ENCODE assay signal across 20 cellular contexts in genomic region chr3:27358372-27358771, GRCh38. TPM values are rescaled to one million over a fixed set of nuclear protein-coding genes. Genes with fewer than 3 reads are reported as not detected.
DNase-seq lines count a peak whose midpoint lies in the region; ATAC-seq and TF ChIP-seq lines count a peak whose summit lies in the region.
"Had no signal": no experiment of that assay in that cellular context is flagged by ENCODE, and none has a peak within 500 bp of the region (broad histone marks: within the 10 kb centered on the region; RNA-seq: fewer than 3 reads in every experiment).

No MANE protein-coding gene starts in this region.

- peaks cover 27% of the 10 kb centered on the region for H3K4me1 Mint-ChIP-seq in activated CD8-positive, alpha-beta memory T cell treated with anti-CD3 and anti-CD28 coated beads, Interleukin-2, amount 10 ng/mL, durations not matched to agents 7 days and 5 days

- H3K4me3 Mint-ChIP-seq in activated CD8-positive, alpha-beta memory T cell treated with anti-CD3 and anti-CD28 coated beads, Interleukin-2, amount 10 ng/mL, durations not matched to agents 7 days and 5 days: no peak overlapping the region
- H3K4me3 Mint-ChIP-seq: H9; neural crest cell; stimulated activated naive B cell treated with anti-CD40 and anti-IgM and Interleukin-4, amounts not matched to agents 10 μg/mL and 1 μg/mL and 100 μg/mL, for 72 hours had no signal

- ATAC-seq in activated CD8-positive, alpha-beta memory T cell treated with anti-CD3 and anti-CD28 coated beads, Interleukin-2, amount 10 ng/mL, durations not matched to agents 7 days and 5 days: no peak
- ATAC-seq in right lobe of liver (no peak), left colon (no peak), GM18868 (IDR thresholded peaks at IDR 0.05; ENCODE audit: unreplicated experiment) (no peak)

- peak overlapping the region; percentile 80 for H3K27ac Mint-ChIP-seq in activated CD8-positive, alpha-beta memory T cell treated with anti-CD3 and anti-CD28 coated beads, Interleukin-2, amount 10 ng/mL, durations not matched to agents 7 days and 5 days
- H3K27ac Mint-ChIP-seq: activated T-helper 2 cell treated with anti-CD3 and anti-CD28 coated beads, Interferon-gamma antibody, Interleukin-2, Interleukin-4, amounts not matched to agents 10 μg/mL and 5 μg/mL and 100 μg/mL, durations not matched to agents 14 hours and 24 hours and 36 hours; H9; stimulated activated naive B cell treated with anti-CD40 and anti-IgM and Interleukin-4, amounts not matched to agents 10 μg/mL and 1 μg/mL and 100 μg/mL, for 72 hours had no signal

- no peak overlapping the region for H3K4me3 ChIP-seq in OCI-LY7 (ENCODE audit: low read depth, low read length, poor library complexity, severe bottlenecking)
- H3K4me3 ChIP-seq in right lobe of liver: no peak overlapping the region
- H3K4me3 ChIP-seq in dorsolateral prefrontal cortex: no peak overlapping the region
- H3K4me3 ChIP-seq: K562, thoracic aorta had no signal

- TF ChIP-seq CTCF in OCI-LY7 (conservative IDR thresholded peaks at IDR 0.05; ENCODE audit: low read length) (no peak), right lobe of liver (IDR thresholded peaks at IDR 0.05) (no peak), dorsolateral prefrontal cortex (IDR thresholded peaks at IDR 0.05 in 54 of 56, conservative IDR thresholded peaks at IDR 0.05 in 2 of 56; ENCODE audit: low read depth in 1 of 56, partially characterized antibody in 56 of 56) (no peak)

- H3K27me3 ChIP-seq in right lobe of liver: no peaks in the 10 kb centered on the region
- H3K27me3 ChIP-seq in dorsolateral prefrontal cortex: no peaks in the 10 kb centered on the region
- H3K27me3 ChIP-seq: heart left ventricle had no signal

- intact Hi-C loops in OCI-LY7 (cut with micrococcal nuclease; ENCODE audit: unreplicated experiment): loop anchor here (5.0 kb wide), 1 partner anchor 124 kb away; the partner anchor contains the start of gene SLC4A7
- intact Hi-C loops in right lobe of liver (cut with DNase I): no loop called here
- intact Hi-C loops in dorsolateral prefrontal cortex (cut with DNase I): no loop called here
- intact Hi-C loops in left colon (cut with DNase I, micrococcal nuclease): no loop called here

- no peaks in the 10 kb centered on the region for H3K9me3 Mint-ChIP-seq in activated CD8-positive, alpha-beta memory T cell treated with anti-CD3 and anti-CD28 coated beads, Interleukin-2, amount 10 ng/mL, durations not matched to agents 7 days and 5 days (ENCODE audit: low read depth)
- H3K9me3 Mint-ChIP-seq: activated T-helper 2 cell treated with anti-CD3 and anti-CD28 coated beads, Interferon-gamma antibody, Interleukin-2, Interleukin-4, amounts not matched to agents 10 μg/mL and 5 μg/mL and 100 μg/mL, durations not matched to agents 14 hours and 24 hours and 36 hours; CD4-positive, alpha-beta memory T cell; H9; neural crest cell; stimulated activated naive B cell treated with anti-CD40 and anti-IgM and Interleukin-4, amounts not matched to agents 10 μg/mL and 1 μg/mL and 100 μg/mL, for 72 hours had no signal

- H3K36me3 Mint-ChIP-seq in activated CD8-positive, alpha-beta memory T cell treated with anti-CD3 and anti-CD28 coated beads, Interleukin-2, amount 10 ng/mL, durations not matched to agents 7 days and 5 days: no peaks in the 10 kb centered on the region
- H3K36me3 Mint-ChIP-seq: CD4-positive, alpha-beta memory T cell; stimulated activated naive B cell treated with anti-CD40 and anti-IgM and Interleukin-4, amounts not matched to agents 10 μg/mL and 1 μg/mL and 100 μg/mL, for 72 hours had no signal

- H3K4me1 ChIP-seq in OCI-LY7 (ENCODE audit: insufficient read depth, low read length, poor library complexity, severe bottlenecking) (peaks cover 21% of the 10 kb centered on the region), right lobe of liver (peaks cover 0 to 55% (median 23%) of the 10 kb centered on the region in 4 donors)

- no peaks in the 10 kb centered on the region for H3K36me3 ChIP-seq in OCI-LY7 (ENCODE audit: insufficient read depth, low read length)
- H3K36me3 ChIP-seq in right lobe of liver: no peaks in the 10 kb centered on the region
- H3K36me3 ChIP-seq: heart left ventricle, thoracic aorta had no signal

- no peak overlapping the region for H3K27ac ChIP-seq in OCI-LY7 (ENCODE audit: low read depth, low read length, poor library complexity, severe bottlenecking)
- peak overlapping the region in 2 of 3 donors; percentile 14 to 69 for H3K27ac ChIP-seq in right lobe of liver
- H3K27ac ChIP-seq in dorsolateral prefrontal cortex: no peak overlapping the region
- H3K27ac ChIP-seq: thoracic aorta had no signal

- no peak for TF ChIP-seq POLR2A in right lobe of liver (IDR thresholded peaks at IDR 0.05)

- no peaks in the 10 kb centered on the region for H3K9me2 ChIP-seq in OCI-LY7 (ENCODE audit: insufficient read depth, low read length)

- BruUV-seq in OCI-LY7 (replicated peaks; lab: Mats Ljungman, UMichigan): no TSS peak

- WGBS in right lobe of liver (ENCODE audit: insufficient coverage, low coverage, low lambda C conversion rate, missing lambda C conversion rate): 48% methylated on average over 3 of the region's 3 CpGs

- DNase-seq in activated CD8-positive, alpha-beta memory T cell treated with anti-CD3 and anti-CD28 coated beads, Interleukin-2, amount 10 ng/mL, durations not matched to agents 7 days and 5 days: no peak
- no peak for DNase-seq in activated CD8-positive, alpha-beta memory T cell treated with anti-CD3 and anti-CD28 coated beads, Interleukin-2, amount 50 U/mL, for 4 hours
- DNase-seq in NCI-H1105 (lab: John Stamatoyannopoulos, UW) (peak; percentile 23), OCI-LY7 (ENCODE audit: low spot score) (no peak), right lobe of liver (no peak), dorsolateral prefrontal cortex (no peak), left colon (no peak)
- DNase-seq: cortex of kidney, NCI-H2081 treated with DMSO at 0.1 percent for 48 hours, NCI-H524 treated with DMSO at 0.1 percent for 48 hours, SIG-M5 had no signal

- peak overlapping the region; percentile 31; the same call in 1 of the 2 replicates for H2AFZ ChIP-seq in OCI-LY7 (ENCODE audit: low read length)

- H3K79me2 ChIP-seq in OCI-LY7 (ENCODE audit: insufficient read depth, low read depth, low read length): no peaks in the 10 kb centered on the region

- H3K27me3 Mint-ChIP-seq in activated CD8-positive, alpha-beta memory T cell treated with anti-CD3 and anti-CD28 coated beads, Interleukin-2, amount 10 ng/mL, durations not matched to agents 7 days and 5 days: peaks cover 2% of the 10 kb centered on the region
- H3K27me3 Mint-ChIP-seq: CD4-positive, alpha-beta memory T cell; stimulated activated naive B cell treated with anti-CD40 and anti-IgM and Interleukin-4, amounts not matched to agents 10 μg/mL and 1 μg/mL and 100 μg/mL, for 72 hours had no signal

- CTCF ChIA-PET in activated CD8-positive, alpha-beta memory T cell treated with anti-CD3 and anti-CD28 coated beads, Interleukin-2, amount 10 ng/mL, durations not matched to agents 7 days and 5 days (lab: Charles Lee): interaction anchor here (0.6 to 1.5 kb wide), 15 partner anchors 9 to 991 kb away, joined by 3 to 18 read pairs (median 4); partner anchors contain the start of genes AZI2, NEK10, SLC4A7 and ZCWPW2
- CTCF ChIA-PET in OCI-LY7 (lab: Charles Lee; ENCODE audit: unreplicated experiment): no interaction called here

- POLR2A ChIA-PET in OCI-LY7 (lab: Charles Lee): interaction anchor here (0.5 to 1.0 kb wide), 2 partner anchors 109 to 744 kb away, joined by 3 to 4 read pairs; no protein-coding TSS in a partner anchor

- no peaks in the 10 kb centered on the region for H4K20me1 ChIP-seq in OCI-LY7 (ENCODE audit: insufficient read depth, low read length)

- H3K9me3 ChIP-seq in OCI-LY7 (ENCODE audit: low read length) (no peaks in the 10 kb centered on the region), right lobe of liver (no peaks in the 10 kb centered on the region)
- H3K9me3 ChIP-seq: heart left ventricle, thoracic aorta had no signal

- no peak overlapping the region for H3K4me2 ChIP-seq in OCI-LY7 (ENCODE audit: low read length)

RNA-seq across cellular contexts. Expression of gene NEK10, which starts 10.8 kb away (rescaled TPM):
- total RNA-seq in activated CD8-positive, alpha-beta memory T cell treated with anti-CD3 and anti-CD28 coated beads, Interleukin-2, amount 10 ng/mL, durations not matched to agents 7 days and 5 days: under 1 TPM; 0.70 to 0.73 TPM
- total RNA-seq in OCI-LY7 (2014; rRNA removed; shearing (Covaris generic)): 0.26 and 0.28 TPM in 2 replicates
- total RNA-seq in OCI-LY7 (2022) (1.1 and 1.3 TPM in 2 replicates), right lobe of liver (1 to 10 TPM in 3 of 6 experiments, under 1 TPM in 3; 0.43 to 2.5 (median 0.87) TPM), dorsolateral prefrontal cortex (10 to 100 TPM in 117 of 120 experiments, 1 to 10 TPM in 3; 8.2 to 31.0 (median 19.9) TPM), left colon (under 1 TPM; 0.73 to 0.98 TPM)

Comparison
In these comparisons a context has a peak if more than half of its experiments do, and no peak if none do; other contexts are left out.
1. H3K27ac ChIP-seq: peak in right lobe of liver (2 of 3); none in OCI-LY7 (single experiment) and dorsolateral prefrontal cortex (0 of 59).